ENCODE assay signal across 12 cellular contexts in the genomic region with DNA sequence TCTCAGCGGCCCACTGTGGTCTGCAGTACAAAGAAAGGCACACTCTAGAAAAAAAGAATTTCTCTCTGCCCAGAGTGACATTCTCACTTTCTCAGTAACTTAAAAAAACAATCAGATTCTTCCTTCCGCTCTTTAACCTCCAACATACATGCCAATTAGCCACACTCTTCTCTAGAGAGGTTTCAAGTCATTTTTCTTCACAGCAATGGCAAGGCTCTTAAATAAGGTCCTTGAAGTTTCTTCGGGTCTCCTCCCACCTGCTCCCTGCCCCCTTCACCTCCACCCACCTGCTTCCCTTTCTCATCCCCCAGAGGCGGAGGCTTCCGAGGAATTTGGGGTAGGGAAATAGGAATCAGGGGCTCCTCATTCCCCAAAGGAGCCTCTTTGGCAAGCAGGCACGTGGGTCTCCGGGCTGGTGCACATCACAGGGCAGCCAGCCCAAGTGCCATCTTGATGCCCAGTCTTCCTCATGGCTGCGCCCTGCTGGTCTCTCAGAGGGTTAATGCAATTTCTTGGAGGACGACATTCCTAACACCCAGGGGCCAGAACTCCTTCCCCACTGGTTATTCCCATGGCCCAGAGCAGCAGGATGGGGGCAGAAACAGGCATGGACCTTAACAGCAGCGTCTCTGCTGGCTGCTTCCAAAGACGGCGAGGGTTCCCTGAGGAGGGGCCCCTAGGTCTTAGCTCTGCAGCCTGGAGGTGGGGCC. TPM values are rescaled to one million over a fixed set of nuclear protein-coding genes. Genes with fewer than 3 reads are reported as not detected.
DNase-seq lines count a peak whose midpoint lies in the region; ATAC-seq and TF ChIP-seq lines count a peak whose summit lies in the region.
"Had no signal": no experiment of that assay in that cellular context is flagged by ENCODE, and none has a peak within 500 bp of the region (broad histone marks: within the 10 kb centered on the region; RNA-seq: fewer than 3 reads in every experiment).

No MANE protein-coding gene starts in this region.

- H3K27me3 Mint-ChIP-seq in activated CD4-positive, alpha-beta T cell treated with anti-CD3 and anti-CD28 coated beads, Interleukin-2, amount 10 ng/mL, durations not matched to agents 24 days and 14 days, result no peaks in the 10 kb centered on the region
- peaks cover 13% of the 10 kb centered on the region for H3K27me3 Mint-ChIP-seq in GM23338 (ENCODE audit: insufficient read depth, low read depth, poor library complexity)
- H3K27me3 Mint-ChIP-seq in activated T-helper 1 cell treated with anti-CD3 and anti-CD28 coated beads, Interleukin-12 subunit alpha, Interleukin-12 subunit beta, Interleukin-2, Interleukin-4 antibody, amounts not matched to agents 30 ng/mL and 10 ng/mL and 1 ng/mL, durations not matched to agents 14 hours and 24 hours and 36 hours (ENCODE audit: insufficient read depth), result peaks cover 8% of the 10 kb centered on the region

- no peaks in the 10 kb centered on the region for H3K36me3 Mint-ChIP-seq in activated CD4-positive, alpha-beta T cell treated with anti-CD3 and anti-CD28 coated beads, Interleukin-2, amount 10 ng/mL, durations not matched to agents 24 days and 14 days (ENCODE audit: low read depth)
- no peaks in the 10 kb centered on the region for H3K36me3 Mint-ChIP-seq in GM23338 (ENCODE audit: low read depth)
- H3K36me3 Mint-ChIP-seq in activated T-helper 1 cell treated with anti-CD3 and anti-CD28 coated beads, Interleukin-12 subunit alpha, Interleukin-12 subunit beta, Interleukin-2, Interleukin-4 antibody, amounts not matched to agents 30 ng/mL and 10 ng/mL and 1 ng/mL, durations not matched to agents 14 hours and 24 hours and 36 hours (ENCODE audit: low read depth), result no peaks in the 10 kb centered on the region

- H3K27ac ChIP-seq in GM23338 (ENCODE audit: low read depth) (no peak overlapping the region), neuronal stem cell (replicated peaks; ENCODE audit: low read length) (peak overlapping the region; percentile 58)
- H3K27ac ChIP-seq: SJSA1 had no signal

- peak; percentile 65 for DNase-seq in activated CD4-positive, alpha-beta T cell treated with anti-CD3 and anti-CD28 coated beads, Interleukin-2, amount 10 ng/mL, durations not matched to agents 24 days and 14 days
- DNase-seq in activated CD4-positive, alpha-beta T cell treated with anti-CD3 and anti-CD28 coated beads for 4 hours, result no peak
- DNase-seq in GM23338 (ENCODE audit: low spot score) (peak; percentile 48), neuronal stem cell (ENCODE audit: low spot score) (no peak), GM03348 (ENCODE audit: low spot score) (no peak)
- no peak for DNase-seq in activated T-helper 1 cell treated with anti-CD3 and anti-CD28 coated beads, Interleukin-12 subunit alpha, Interleukin-12 subunit beta, Interleukin-2, Interleukin-4 antibody, amounts not matched to agents 30 ng/mL and 10 ng/mL and 1 ng/mL, durations not matched to agents 14 hours and 24 hours and 36 hours (ENCODE audit: low spot score)
- DNase-seq: activated CD4-positive, alpha-beta T cell treated with anti-CD3 and anti-CD28 coated beads for 1 hour; NCI-H510A treated with DMSO at 0.1 percent for 48 hours had no signal

- H3K23ac ChIP-seq in neuronal stem cell (ENCODE audit: low read depth, low read length, poor library complexity), result no peak overlapping the region

- peak overlapping the region; percentile 87; the same call in 1 of the 2 replicates for H2AFZ ChIP-seq in GM23338
- no peak overlapping the region for H2AFZ ChIP-seq in neuronal stem cell (ENCODE audit: low read length)

- H3K36me3 ChIP-seq in GM23338 (ENCODE audit: insufficient read depth) (no peaks in the 10 kb centered on the region), neuronal stem cell (replicated peaks in 1 of 2; ENCODE audit: control insufficient read depth in 2 of 2, insufficient read depth in 2 of 2, low read length in 2 of 2) (no peaks in the 10 kb centered on the region)
- H3K36me3 ChIP-seq: SJSA1 had no signal

- H4K91ac ChIP-seq in neuronal stem cell (ENCODE audit: low read depth, low read length, poor library complexity), result no peak overlapping the region

- H2BK12ac ChIP-seq in neuronal stem cell (ENCODE audit: low read length), result no peak overlapping the region

- no peak overlapping the region for H3K9ac ChIP-seq in neuronal stem cell (ENCODE audit: low read depth, low read length, poor library complexity)

- H3K4ac ChIP-seq in neuronal stem cell (ENCODE audit: low read length), result no peak overlapping the region

- H3K27me3 ChIP-seq in GM23338 (ENCODE audit: insufficient read depth) (no peaks in the 10 kb centered on the region), neuronal stem cell (ENCODE audit: control insufficient read depth in 3 of 3, insufficient read depth in 3 of 3, low read depth in 1 of 3, low read length in 3 of 3) (peaks cover 0 to 24% (median 0%) of the 10 kb centered on the region in 3 experiments)
- H3K27me3 ChIP-seq: SJSA1 had no signal

- H3K4me2 ChIP-seq in GM23338, result peak overlapping the region; percentile 42
- no peak overlapping the region for H3K4me2 ChIP-seq in neuronal stem cell (ENCODE audit: insufficient read depth, low read length, poor library complexity, severe bottlenecking)

- peak overlapping the region; percentile 45 for H3K4me3 Mint-ChIP-seq in activated CD4-positive, alpha-beta T cell treated with anti-CD3 and anti-CD28 coated beads, Interleukin-2, amount 10 ng/mL, durations not matched to agents 24 days and 14 days
- no peak overlapping the region for H3K4me3 Mint-ChIP-seq in GM23338
- H3K4me3 Mint-ChIP-seq in activated T-helper 1 cell treated with anti-CD3 and anti-CD28 coated beads, Interleukin-12 subunit alpha, Interleukin-12 subunit beta, Interleukin-2, Interleukin-4 antibody, amounts not matched to agents 30 ng/mL and 10 ng/mL and 1 ng/mL, durations not matched to agents 14 hours and 24 hours and 36 hours, result no peak overlapping the region

- no peaks in the 10 kb centered on the region for H4K20me1 ChIP-seq in GM23338 (replicated peaks; ENCODE audit: insufficient read depth)

- WGBS in neuronal stem cell (ENCODE audit: extremely low coverage in 2 of 2, insufficient read length in 2 of 2, insufficient replicate concordance in 1 of 2), 2 donors, result no CpG with 5 or more reads among the region's 12 CpGs

- H3K4me3 ChIP-seq in GM23338, result no peak overlapping the region
- no peak overlapping the region for H3K4me3 ChIP-seq in neuronal stem cell (ENCODE audit: low read length in 2 of 2)
- H3K4me3 ChIP-seq: SJSA1 had no signal

- H2AK5ac ChIP-seq in neuronal stem cell (ENCODE audit: low read depth, low read length), result peak overlapping the region; percentile 51

- H4K8ac ChIP-seq in neuronal stem cell (ENCODE audit: low read depth, low read length), result no peak overlapping the region

- 0 out of 2 replicates have a peak, but pooled peaks cover 3% of the 10 kb centered on the region for H3F3A ChIP-seq in GM23338 (replicated peaks; ENCODE audit: low read depth)

- TF ChIP-seq CTCF in GM23338 (conservative IDR thresholded peaks at IDR 0.05; ENCODE audit: low read depth in 2 of 2), result no peak

- H2BK15ac ChIP-seq in neuronal stem cell (ENCODE audit: low read length), result peak overlapping the region; percentile 22

- H3K27ac Mint-ChIP-seq in activated CD4-positive, alpha-beta T cell treated with anti-CD3 and anti-CD28 coated beads, Interleukin-2, amount 10 ng/mL, durations not matched to agents 24 days and 14 days, result peak overlapping the region; percentile 75
- H3K27ac Mint-ChIP-seq in GM23338, result no peak overlapping the region
- H3K27ac Mint-ChIP-seq in activated T-helper 1 cell treated with anti-CD3 and anti-CD28 coated beads, Interleukin-12 subunit alpha, Interleukin-12 subunit beta, Interleukin-2, Interleukin-4 antibody, amounts not matched to agents 30 ng/mL and 10 ng/mL and 1 ng/mL, durations not matched to agents 14 hours and 24 hours and 36 hours, result peak overlapping the region; percentile 6

- no peak overlapping the region for H2BK120ac ChIP-seq in neuronal stem cell (ENCODE audit: low read depth, low read length)

- H3K79me1 ChIP-seq in neuronal stem cell (ENCODE audit: low read depth, low read length), result no peaks in the 10 kb centered on the region

- H3K79me2 ChIP-seq in GM23338 (replicated peaks; ENCODE audit: insufficient read depth), result no peaks in the 10 kb centered on the region

- ATAC-seq in GM23338, result peak; percentile 27
- ATAC-seq in HG02885 (IDR thresholded peaks at IDR 0.05; ENCODE audit: poor library complexity, unreplicated experiment), result no peak
- no peak for ATAC-seq in GM21576 (IDR thresholded peaks at IDR 0.05; ENCODE audit: unreplicated experiment)

- H3K4me1 Mint-ChIP-seq in activated CD4-positive, alpha-beta T cell treated with anti-CD3 and anti-CD28 coated beads, Interleukin-2, amount 10 ng/mL, durations not matched to agents 24 days and 14 days, result peaks cover 29% of the 10 kb centered on the region
- peaks cover 35% of the 10 kb centered on the region for H3K4me1 Mint-ChIP-seq in GM23338
- peaks cover 16% of the 10 kb centered on the region for H3K4me1 Mint-ChIP-seq in activated T-helper 1 cell treated with anti-CD3 and anti-CD28 coated beads, Interleukin-12 subunit alpha, Interleukin-12 subunit beta, Interleukin-2, Interleukin-4 antibody, amounts not matched to agents 30 ng/mL and 10 ng/mL and 1 ng/mL, durations not matched to agents 14 hours and 24 hours and 36 hours (ENCODE audit: low read depth)

- intact Hi-C loops in activated CD4-positive, alpha-beta T cell treated with anti-CD3 and anti-CD28 coated beads, Interleukin-2, amount 10 ng/mL, durations not matched to agents 24 days and 14 days (cut with micrococcal nuclease), result no loop called here
- intact Hi-C loops in activated T-helper 1 cell treated with anti-CD3 and anti-CD28 coated beads, Interleukin-12 subunit alpha, Interleukin-12 subunit beta, Interleukin-2, Interleukin-4 antibody, amounts not matched to agents 30 ng/mL and 10 ng/mL and 1 ng/mL, durations not matched to agents 14 hours and 24 hours and 36 hours (cut with micrococcal nuclease), result no loop called here

- H3K9me3 ChIP-seq in neuronal stem cell (replicated peaks in 1 of 2; ENCODE audit: control insufficient read depth in 2 of 2, insufficient read depth in 1 of 2, low read depth in 1 of 2, low read length in 2 of 2), result no peaks in the 10 kb centered on the region
- H3K9me3 ChIP-seq: SJSA1 had no signal

- H3K4me1 ChIP-seq in GM23338 (ENCODE audit: insufficient read depth) (peaks cover 23% of the 10 kb centered on the region), neuronal stem cell (ENCODE audit: control insufficient read depth in 2 of 2, insufficient read depth in 1 of 2, low read depth in 1 of 2, low read length in 2 of 2) (peaks cover 13 to 38% of the 10 kb centered on the region in 2 donors)

- no peak overlapping the region for H3K14ac ChIP-seq in neuronal stem cell (ENCODE audit: low read length)

- peak overlapping the region; percentile 33 for H2BK5ac ChIP-seq in neuronal stem cell (ENCODE audit: low read length)

- no peaks in the 10 kb centered on the region for H3K9me3 Mint-ChIP-seq in activated CD4-positive, alpha-beta T cell treated with anti-CD3 and anti-CD28 coated beads, Interleukin-2, amount 10 ng/mL, durations not matched to agents 24 days and 14 days
- H3K9me3 Mint-ChIP-seq in GM23338, result no peaks in the 10 kb centered on the region
- no peaks in the 10 kb centered on the region for H3K9me3 Mint-ChIP-seq in activated T-helper 1 cell treated with anti-CD3 and anti-CD28 coated beads, Interleukin-12 subunit alpha, Interleukin-12 subunit beta, Interleukin-2, Interleukin-4 antibody, amounts not matched to agents 30 ng/mL and 10 ng/mL and 1 ng/mL, durations not matched to agents 14 hours and 24 hours and 36 hours

- peak overlapping the region; percentile 81 for H3K18ac ChIP-seq in neuronal stem cell (ENCODE audit: low read length)

- no peaks in the 10 kb centered on the region for H3K9me2 ChIP-seq in GM23338 (ENCODE audit: insufficient read depth)

RNA-seq across cellular contexts. Expression of gene MEOX1, which starts 0.9 kb away (rescaled TPM):
- 0.21 and 0.50 TPM in 2 replicates for total RNA-seq in activated CD4-positive, alpha-beta T cell treated with anti-CD3 and anti-CD28 coated beads, Interleukin-2, amount 10 ng/mL, durations not matched to agents 24 days and 14 days
- not detected in 2 replicates for total RNA-seq in GM23338 (2014; rRNA removed; shearing (Covaris generic))
- polyA plus RNA-seq in GM23338 (2016; fragmentation: Nextera tagmentation; extraction: Ambion mirVana), result not detected in 2 replicates
- total RNA-seq in activated T-helper 1 cell treated with anti-CD3 and anti-CD28 coated beads, Interleukin-12 subunit alpha, Interleukin-12 subunit beta, Interleukin-2, Interleukin-4 antibody, amounts not matched to agents 30 ng/mL and 10 ng/mL and 1 ng/mL, durations not matched to agents 14 hours and 24 hours and 36 hours, result 0.10 TPM in 1 of 2 replicates, not detected in the other
- polyA plus RNA-seq in neuronal stem cell (2013, experiment 1 of 2), result 0.14 TPM
- polyA plus RNA-seq in neuronal stem cell (2013, experiment 2 of 2), result 0.08 TPM
- total RNA-seq: renal cortical epithelial cell, SJSA1 had no signal

Comparison
In these comparisons a context has a peak if more than half of its experiments do, and no peak if none do; other contexts are left out.
1. DNase-seq: peak in activated CD4-positive, alpha-beta T cell treated with anti-CD3 and anti-CD28 coated beads, Interleukin-2, amount 10 ng/mL, durations not matched to agents 24 days and 14 days (single experiment) and GM23338 (single experiment); none in activated CD4-positive, alpha-beta T cell treated with anti-CD3 and anti-CD28 coated beads for 4 hours (0 of 2), activated T-helper 1 cell treated with anti-CD3 and anti-CD28 coated beads, Interleukin-12 subunit alpha, Interleukin-12 subunit beta, Interleukin-2, Interleukin-4 antibody, amounts not matched to agents 30 ng/mL and 10 ng/mL and 1 ng/mL, durations not matched to agents 14 hours and 24 hours and 36 hours (single experiment), neuronal stem cell (single experiment) and GM03348 (single experiment).